ENCODE assay signal across 12 cellular contexts in the genomic region with DNA sequence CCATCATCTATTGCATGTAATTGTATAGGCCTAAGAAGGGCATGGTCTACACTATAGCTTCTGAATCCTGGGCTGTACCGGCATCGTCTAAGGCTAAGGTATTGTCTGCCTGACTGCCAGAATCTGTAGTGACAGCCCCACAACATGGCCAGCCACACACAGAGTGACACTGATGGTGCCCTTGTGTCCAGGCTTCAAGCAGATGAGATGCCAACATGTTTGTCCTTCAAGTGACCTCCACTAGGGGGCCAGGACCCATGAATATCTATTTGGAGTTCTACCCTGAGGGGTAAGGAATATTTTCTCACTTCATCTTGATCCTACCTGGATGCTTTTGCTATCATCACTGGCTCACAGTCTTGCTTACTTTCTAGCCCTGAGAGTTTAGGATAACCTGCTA. TPM values are rescaled to one million over a fixed set of nuclear protein-coding genes. Genes with fewer than 3 reads are reported as not detected.
DNase-seq lines count a peak whose midpoint lies in the region; TF ChIP-seq lines count a peak whose summit lies in the region.
"Had no signal": no experiment of that assay in that cellular context is flagged by ENCODE, and none has a peak within 500 bp of the region (broad histone marks: within the 10 kb centered on the region; RNA-seq: fewer than 3 reads in every experiment).

No MANE protein-coding gene starts in this region.

- no peaks in the 10 kb centered on the region for H3K4me1 ChIP-seq in SJCRH30

- no peak overlapping the region for H3K27ac ChIP-seq in SJCRH30
- H3K27ac ChIP-seq: coronary artery, skin epidermis had no signal

- TF ChIP-seq CTCF in AG10803 (conservative IDR thresholded peaks at IDR 0.05; ENCODE audit: low read length), result peak; percentile 31; the same call in 1 of the 2 replicates
- peak; percentile 57 for TF ChIP-seq CTCF in GM12864 (IDR thresholded peaks at IDR 0.05; ENCODE audit: low read depth, low read length, missing control alignments)

- H3K9me3 ChIP-seq in SJCRH30 (replicated peaks), result no peaks in the 10 kb centered on the region

- H3K4me3 ChIP-seq in AG10803 (ENCODE audit: low read length), result no peak overlapping the region
- no peak overlapping the region for H3K4me3 ChIP-seq in GM12864 (ENCODE audit: low read depth, low read length)
- H3K4me3 ChIP-seq in SJCRH30, result no peak overlapping the region
- H3K4me3 ChIP-seq: coronary artery, skin epidermis had no signal

- DNase-seq in AG10803 (ENCODE audit: low read depth) (peak; percentile 1), GM12864 (ENCODE audit: low read depth) (no peak), SJCRH30 (peak; percentile 10 to 36), iPS-NIHi11 (ENCODE audit: low spot score) (peak; percentile 40), SIG-M5 treated with dmso at 0.1 percent for 504 hours (lab: John Stamatoyannopoulos, UW; ENCODE audit: unreplicated experiment) (no peak), AG08396 (ENCODE audit: low spot score) (no peak), NCI-H1436 treated with DMSO at 0.1 percent for 48 hours (lab: John Stamatoyannopoulos, UW) (no peak), anterior cingulate cortex (lab: John Stamatoyannopoulos, UW) (no peak)
- DNase-seq: NK-92 treated with Interleukin-12 subunit alpha and Interleukin-12 subunit beta, amount 100 ng/mL, for 24 hours; substantia nigra had no signal

- H3K36me3 ChIP-seq in SJCRH30, result no peaks in the 10 kb centered on the region

- peaks cover 6% of the 10 kb centered on the region; the same call in 1 of the 2 replicates for H3K27me3 ChIP-seq in SJCRH30

RNA-seq across cellular contexts. Expression of gene CYP3A7, which starts 1.5 kb away (rescaled TPM):
- total RNA-seq in SJCRH30 (2014; rRNA removed; shearing (Covaris generic)), result 0.12 TPM in 1 of 2 replicates, not detected in the other

RNA-seq across cellular contexts. Expression of gene CYP3A4, which starts 50.5 kb away (rescaled TPM):
- not detected in 2 replicates for total RNA-seq in SJCRH30 (2014; rRNA removed; shearing (Covaris generic))

RNA-seq across cellular contexts. Expression of gene CYP3A5, which starts 53.7 kb away (rescaled TPM):
- 0.36 TPM in 1 of 2 replicates, not detected in the other for total RNA-seq in SJCRH30 (2014; rRNA removed; shearing (Covaris generic))

Comparison
In these comparisons a context has a peak if more than half of its experiments do, and no peak if none do; other contexts are left out.
1. DNase-seq: peak in AG10803 (single experiment), SJCRH30 (2 of 2) and iPS-NIHi11 (single experiment); none in GM12864 (single experiment), SIG-M5 treated with dmso at 0.1 percent for 504 hours (single experiment), AG08396 (single experiment), NCI-H1436 treated with DMSO at 0.1 percent for 48 hours (single experiment) and anterior cingulate cortex (0 of 58).